ENCODE assay signal across 8 cellular contexts in the genomic region with DNA sequence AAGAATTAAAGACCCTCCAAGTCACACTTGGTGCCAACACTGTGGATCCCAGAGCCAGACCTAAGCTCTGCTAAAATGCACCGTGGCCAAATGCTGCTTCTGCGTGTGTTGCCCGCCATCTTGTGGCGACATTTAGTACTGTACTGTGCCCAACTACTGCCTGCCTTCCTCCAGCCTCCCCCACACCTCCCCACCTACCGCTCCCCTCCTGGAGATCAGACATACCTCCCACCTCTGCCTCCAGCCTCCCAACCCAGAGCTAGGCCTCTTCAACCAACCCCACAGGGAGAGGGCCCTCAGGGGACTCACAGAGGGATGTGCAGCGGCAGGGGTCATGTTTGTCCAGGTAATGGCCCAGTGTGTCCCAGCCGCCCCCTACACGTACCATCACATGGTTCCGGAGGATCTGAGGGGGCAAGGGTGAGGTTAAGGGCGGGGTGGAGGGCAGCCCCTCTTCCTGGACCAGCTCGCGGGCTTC. TPM values are rescaled to one million over a fixed set of nuclear protein-coding genes. Genes with fewer than 3 reads are reported as not detected.
DNase-seq lines count a peak whose midpoint lies in the region; ATAC-seq and TF ChIP-seq lines count a peak whose summit lies in the region.

No MANE protein-coding gene starts in this region.

- 28 to 29% methylated on average over 12 of the region's 12 CpGs for WGBS in GM23248 (ENCODE audit: low coverage in 1 of 2, low lambda C conversion rate in 2 of 2, missing lambda C conversion rate in 2 of 2), 2 experiments
- WGBS in lower leg skin, 2 donors: 33% methylated on average over 12 of the region's 12 CpGs

- TF ChIP-seq POLR2A in lower leg skin (IDR thresholded peaks at IDR 0.05): no peak

- ATAC-seq in HG02610 (IDR thresholded peaks at IDR 0.05; ENCODE audit: unreplicated experiment): no peak

- no peaks in the 10 kb centered on the region for H3K9me3 ChIP-seq in GM23248 (ENCODE audit: low read depth)

- no peaks in the 10 kb centered on the region for H3K79me2 ChIP-seq in GM23248 (ENCODE audit: insufficient read depth)

- H3K9me2 ChIP-seq in GM23248 (ENCODE audit: insufficient read depth): no peaks in the 10 kb centered on the region

- H4K20me1 ChIP-seq in GM23248 (ENCODE audit: insufficient read depth): no peaks in the 10 kb centered on the region

- H3K4me2 ChIP-seq in GM23248 (ENCODE audit: unreplicated experiment): no peak overlapping the region

- H3K27me3 ChIP-seq in GM23248 (replicated peaks; ENCODE audit: insufficient read depth): no peaks in the 10 kb centered on the region; the same call in 1 of the 2 replicates

- H3K4me3 ChIP-seq in GM23248: no peak overlapping the region
- H3K4me3 ChIP-seq in choroid plexus epithelial cell (ENCODE audit: low read depth, low read length): no peak overlapping the region
- no peak overlapping the region for H3K4me3 ChIP-seq in lower leg skin (ENCODE audit: low read depth, poor library complexity, severe bottlenecking)

- no peaks in the 10 kb centered on the region for H3K36me3 ChIP-seq in GM23248 (ENCODE audit: low read depth)

- TF ChIP-seq CTCF in choroid plexus epithelial cell (conservative IDR thresholded peaks at IDR 0.05; ENCODE audit: low read depth, low read length): peak; percentile 91
- TF ChIP-seq CTCF in lower leg skin (IDR thresholded peaks at IDR 0.05): peak in 1 of 3 donors; percentile 73

- in situ Hi-C loops in GM23248 (cut with MboI): no loop called here

- no peak overlapping the region for H2AFZ ChIP-seq in GM23248

- H3F3A ChIP-seq in GM23248 (ENCODE audit: insufficient read depth): no peaks in the 10 kb centered on the region

- no peak overlapping the region for H3K27ac ChIP-seq in GM23248

- no peak overlapping the region for H3K9ac ChIP-seq in GM23248

- DNase-seq in AG20443 (ENCODE audit: low spot score) (peak; percentile 88), GM23248 (peak; percentile 88), NCI-H446 treated with DMSO at 0.1 percent for 48 hours (lab: John Stamatoyannopoulos, UW) (peak; percentile 14), choroid plexus epithelial cell (ENCODE audit: low read depth) (peak; percentile 91), lower leg skin (ENCODE audit: low spot score in 2 of 2) (peak; percentile 69 to 94)
- DNase-seq in activated CD4-positive, alpha-beta T cell treated with anti-CD3 and anti-CD28 coated beads for 4 hours: peak; percentile 72 to 83
- DNase-seq in stimulated activated CD4-positive, alpha-beta T cell treated with anti-CD3 and anti-CD28 coated beads, TNF-alpha, amount 100 ng/mL, for 4 hours (ENCODE audit: low read depth in 3 of 3): peak; percentile 57 to 66 (median 61)

- H3K4me1 ChIP-seq in GM23248 (ENCODE audit: insufficient read depth): peaks cover 9% of the 10 kb centered on the region

- intact Hi-C loops in lower leg skin (cut with DNase I; ENCODE audit: low total_unique reads): loop anchor here (5.0 kb wide), 1 partner anchor 135 kb away; no protein-coding TSS in a partner anchor

RNA-seq across cellular contexts. Expression of a gene that starts 5.5 kb away (rescaled TPM):
- not detected in 2 replicates for total RNA-seq in GM23248 (2014; rRNA removed; shearing (Covaris generic))
- polyA plus RNA-seq in GM23248 (2016; fragmentation: Nextera tagmentation; extraction: Ambion mirVana): 0.06 TPM in 1 of 2 replicates, not detected in the other
- total RNA-seq in lower leg skin: under 1 TPM in 1 of 4 donors, not detected in 3; 0.93 TPM

RNA-seq across cellular contexts. Expression of a gene that starts 13.1 kb away (rescaled TPM):
- not detected in 2 replicates for total RNA-seq in GM23248 (2014; rRNA removed; shearing (Covaris generic))
- not detected in 2 replicates for polyA plus RNA-seq in GM23248 (2016; fragmentation: Nextera tagmentation; extraction: Ambion mirVana)
- total RNA-seq in lower leg skin: not detected

RNA-seq across cellular contexts. Expression of a gene that starts 16.1 kb away (rescaled TPM):
- total RNA-seq in GM23248 (2014; rRNA removed; shearing (Covaris generic)): 0.54 and 0.76 TPM in 2 replicates
- polyA plus RNA-seq in GM23248 (2016; fragmentation: Nextera tagmentation; extraction: Ambion mirVana): 0.08 and 0.11 TPM in 2 replicates
- total RNA-seq in lower leg skin: 1 to 10 TPM in 3 of 4 donors, under 1 TPM in 1; 0.66 to 2.4 (median 1.5) TPM

RNA-seq across cellular contexts. Expression of a gene that starts 47.9 kb away (rescaled TPM):
- not detected in 2 replicates for total RNA-seq in GM23248 (2014; rRNA removed; shearing (Covaris generic))
- polyA plus RNA-seq in GM23248 (2016; fragmentation: Nextera tagmentation; extraction: Ambion mirVana): 0.25 TPM in 1 of 2 replicates, not detected in the other
- 100 to 1,000 TPM in 1 of 4 donors, 10 to 100 TPM in 3; 62.5 to 115 (median 79.1) TPM for total RNA-seq in lower leg skin

Comparison
In these comparisons a context has a peak if more than half of its experiments do, and no peak if none do; other contexts are left out.
1. DNase-seq: peak in every context shown above with its lines; median percentile 91 in choroid plexus epithelial cell; 88 in AG20443; 88 in GM23248; 82 in lower leg skin; 78 in activated CD4-positive, alpha-beta T cell treated with anti-CD3 and anti-CD28 coated beads for 4 hours; 61 in stimulated activated CD4-positive, alpha-beta T cell treated with anti-CD3 and anti-CD28 coated beads, TNF-alpha, amount 100 ng/mL, for 4 hours; 14 in NCI-H446 treated with DMSO at 0.1 percent for 48 hours.